Comparison of ENCODE assay signal across 1 cellular context in the genomic region with DNA sequence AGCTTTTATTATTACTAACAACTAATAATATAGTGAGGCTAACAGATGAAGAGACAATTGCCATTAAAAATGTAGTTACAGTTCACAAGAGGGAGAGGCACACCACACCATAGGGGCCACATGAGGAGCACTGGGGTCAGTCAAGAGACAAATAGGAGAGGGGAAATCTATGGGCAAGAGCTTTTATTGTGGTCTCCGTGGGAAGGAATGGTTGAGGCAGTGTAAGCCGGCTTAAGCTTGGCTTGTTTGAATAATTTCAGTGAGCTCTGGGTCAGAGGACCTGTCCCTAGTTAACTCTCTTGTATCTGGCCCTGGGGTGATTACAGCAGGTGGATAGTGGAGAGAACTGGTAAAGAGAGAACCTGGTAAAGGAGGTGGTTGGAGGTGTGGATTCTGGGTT.
TF ChIP-seq lines count a peak whose summit lies in the region.

No MANE protein-coding gene starts in this region.

TF ChIP-seq in GM23338, 12 proteins besides CTCF, POLR2A, EP300 and RAD21 (continued from another document):
- TF ChIP-seq, protein P1, sequence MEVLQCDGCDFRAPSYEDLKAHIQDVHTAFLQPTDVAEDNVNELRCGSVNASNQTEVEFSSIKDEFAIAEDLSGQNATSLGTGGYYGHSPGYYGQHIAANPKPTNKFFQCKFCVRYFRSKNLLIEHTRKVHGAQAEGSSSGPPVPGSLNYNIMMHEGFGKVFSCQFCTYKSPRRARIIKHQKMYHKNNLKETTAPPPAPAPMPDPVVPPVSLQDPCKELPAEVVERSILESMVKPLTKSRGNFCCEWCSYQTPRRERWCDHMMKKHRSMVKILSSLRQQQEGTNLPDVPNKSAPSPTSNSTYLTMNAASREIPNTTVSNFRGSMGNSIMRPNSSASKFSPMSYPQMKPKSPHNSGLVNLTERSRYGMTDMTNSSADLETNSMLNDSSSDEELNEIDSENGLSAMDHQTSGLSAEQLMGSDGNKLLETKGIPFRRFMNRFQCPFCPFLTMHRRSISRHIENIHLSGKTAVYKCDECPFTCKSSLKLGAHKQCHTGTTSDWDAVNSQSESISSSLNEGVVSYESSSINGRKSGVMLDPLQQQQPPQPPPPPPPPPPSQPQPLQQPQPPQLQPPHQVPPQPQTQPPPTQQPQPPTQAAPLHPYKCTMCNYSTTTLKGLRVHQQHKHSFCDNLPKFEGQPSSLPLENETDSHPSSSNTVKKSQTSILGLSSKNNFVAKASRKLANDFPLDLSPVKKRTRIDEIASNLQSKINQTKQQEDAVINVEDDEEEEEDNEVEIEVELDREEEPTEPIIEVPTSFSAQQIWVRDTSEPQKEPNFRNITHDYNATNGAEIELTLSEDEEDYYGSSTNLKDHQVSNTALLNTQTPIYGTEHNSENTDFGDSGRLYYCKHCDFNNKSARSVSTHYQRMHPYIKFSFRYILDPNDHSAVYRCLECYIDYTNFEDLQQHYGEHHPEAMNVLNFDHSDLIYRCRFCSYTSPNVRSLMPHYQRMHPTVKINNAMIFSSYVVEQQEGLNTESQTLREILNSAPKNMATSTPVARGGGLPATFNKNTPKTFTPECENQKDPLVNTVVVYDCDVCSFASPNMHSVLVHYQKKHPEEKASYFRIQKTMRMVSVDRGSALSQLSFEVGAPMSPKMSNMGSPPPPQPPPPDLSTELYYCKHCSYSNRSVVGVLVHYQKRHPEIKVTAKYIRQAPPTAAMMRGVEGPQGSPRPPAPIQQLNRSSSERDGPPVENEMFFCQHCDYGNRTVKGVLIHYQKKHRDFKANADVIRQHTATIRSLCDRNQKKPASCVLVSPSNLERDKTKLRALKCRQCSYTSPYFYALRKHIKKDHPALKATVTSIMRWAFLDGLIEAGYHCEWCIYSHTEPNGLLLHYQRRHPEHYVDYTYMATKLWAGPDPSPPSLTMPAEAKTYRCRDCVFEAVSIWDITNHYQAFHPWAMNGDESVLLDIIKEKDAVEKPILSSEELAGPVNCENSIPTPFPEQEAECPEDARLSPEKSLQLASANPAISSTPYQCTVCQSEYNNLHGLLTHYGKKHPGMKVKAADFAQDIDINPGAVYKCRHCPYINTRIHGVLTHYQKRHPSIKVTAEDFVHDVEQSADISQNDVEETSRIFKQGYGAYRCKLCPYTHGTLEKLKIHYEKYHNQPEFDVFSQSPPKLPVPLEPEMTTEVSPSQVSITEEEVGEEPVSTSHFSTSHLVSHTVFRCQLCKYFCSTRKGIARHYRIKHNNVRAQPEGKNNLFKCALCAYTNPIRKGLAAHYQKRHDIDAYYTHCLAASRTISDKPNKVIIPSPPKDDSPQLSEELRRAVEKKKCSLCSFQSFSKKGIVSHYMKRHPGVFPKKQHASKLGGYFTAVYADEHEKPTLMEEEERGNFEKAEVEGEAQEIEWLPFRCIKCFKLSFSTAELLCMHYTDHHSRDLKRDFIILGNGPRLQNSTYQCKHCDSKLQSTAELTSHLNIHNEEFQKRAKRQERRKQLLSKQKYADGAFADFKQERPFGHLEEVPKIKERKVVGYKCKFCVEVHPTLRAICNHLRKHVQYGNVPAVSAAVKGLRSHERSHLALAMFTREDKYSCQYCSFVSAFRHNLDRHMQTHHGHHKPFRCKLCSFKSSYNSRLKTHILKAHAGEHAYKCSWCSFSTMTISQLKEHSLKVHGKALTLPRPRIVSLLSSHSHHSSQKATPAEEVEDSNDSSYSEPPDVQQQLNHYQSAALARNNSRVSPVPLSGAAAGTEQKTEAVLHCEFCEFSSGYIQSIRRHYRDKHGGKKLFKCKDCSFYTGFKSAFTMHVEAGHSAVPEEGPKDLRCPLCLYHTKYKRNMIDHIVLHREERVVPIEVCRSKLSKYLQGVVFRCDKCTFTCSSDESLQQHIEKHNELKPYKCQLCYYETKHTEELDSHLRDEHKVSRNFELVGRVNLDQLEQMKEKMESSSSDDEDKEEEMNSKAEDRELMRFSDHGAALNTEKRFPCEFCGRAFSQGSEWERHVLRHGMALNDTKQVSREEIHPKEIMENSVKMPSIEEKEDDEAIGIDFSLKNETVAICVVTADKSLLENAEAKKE (CRISPR knock-in tag; IDR thresholded peaks at IDR 0.05), result no peak
- TF ChIP-seq JUNB (IDR thresholded peaks at IDR 0.05; ENCODE audit: unreplicated experiment) (no peak), EZH2phosphoT487 (IDR thresholded peaks at IDR 0.05; ENCODE audit: unreplicated experiment) (no peak), STAT1 (IDR thresholded peaks at IDR 0.05; ENCODE audit: unreplicated experiment) (no peak), ZNF331 (CRISPR knock-in tag; IDR thresholded peaks at IDR 0.05; ENCODE audit: low read depth) (no peak), POLR2AphosphoS5 (IDR thresholded peaks at IDR 0.05; ENCODE audit: low read depth) (no peak), NANOG (IDR thresholded peaks at IDR 0.05; ENCODE audit: borderline replicate concordance) (no peak)
- TF ChIP-seq, protein P2, sequence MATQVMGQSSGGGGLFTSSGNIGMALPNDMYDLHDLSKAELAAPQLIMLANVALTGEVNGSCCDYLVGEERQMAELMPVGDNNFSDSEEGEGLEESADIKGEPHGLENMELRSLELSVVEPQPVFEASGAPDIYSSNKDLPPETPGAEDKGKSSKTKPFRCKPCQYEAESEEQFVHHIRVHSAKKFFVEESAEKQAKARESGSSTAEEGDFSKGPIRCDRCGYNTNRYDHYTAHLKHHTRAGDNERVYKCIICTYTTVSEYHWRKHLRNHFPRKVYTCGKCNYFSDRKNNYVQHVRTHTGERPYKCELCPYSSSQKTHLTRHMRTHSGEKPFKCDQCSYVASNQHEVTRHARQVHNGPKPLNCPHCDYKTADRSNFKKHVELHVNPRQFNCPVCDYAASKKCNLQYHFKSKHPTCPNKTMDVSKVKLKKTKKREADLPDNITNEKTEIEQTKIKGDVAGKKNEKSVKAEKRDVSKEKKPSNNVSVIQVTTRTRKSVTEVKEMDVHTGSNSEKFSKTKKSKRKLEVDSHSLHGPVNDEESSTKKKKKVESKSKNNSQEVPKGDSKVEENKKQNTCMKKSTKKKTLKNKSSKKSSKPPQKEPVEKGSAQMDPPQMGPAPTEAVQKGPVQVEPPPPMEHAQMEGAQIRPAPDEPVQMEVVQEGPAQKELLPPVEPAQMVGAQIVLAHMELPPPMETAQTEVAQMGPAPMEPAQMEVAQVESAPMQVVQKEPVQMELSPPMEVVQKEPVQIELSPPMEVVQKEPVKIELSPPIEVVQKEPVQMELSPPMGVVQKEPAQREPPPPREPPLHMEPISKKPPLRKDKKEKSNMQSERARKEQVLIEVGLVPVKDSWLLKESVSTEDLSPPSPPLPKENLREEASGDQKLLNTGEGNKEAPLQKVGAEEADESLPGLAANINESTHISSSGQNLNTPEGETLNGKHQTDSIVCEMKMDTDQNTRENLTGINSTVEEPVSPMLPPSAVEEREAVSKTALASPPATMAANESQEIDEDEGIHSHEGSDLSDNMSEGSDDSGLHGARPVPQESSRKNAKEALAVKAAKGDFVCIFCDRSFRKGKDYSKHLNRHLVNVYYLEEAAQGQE (IDR thresholded peaks at IDR 0.05; ENCODE audit: unreplicated experiment), result no peak
